8 cellular contexts compared by ENCODE assay signal in the genomic region with DNA sequence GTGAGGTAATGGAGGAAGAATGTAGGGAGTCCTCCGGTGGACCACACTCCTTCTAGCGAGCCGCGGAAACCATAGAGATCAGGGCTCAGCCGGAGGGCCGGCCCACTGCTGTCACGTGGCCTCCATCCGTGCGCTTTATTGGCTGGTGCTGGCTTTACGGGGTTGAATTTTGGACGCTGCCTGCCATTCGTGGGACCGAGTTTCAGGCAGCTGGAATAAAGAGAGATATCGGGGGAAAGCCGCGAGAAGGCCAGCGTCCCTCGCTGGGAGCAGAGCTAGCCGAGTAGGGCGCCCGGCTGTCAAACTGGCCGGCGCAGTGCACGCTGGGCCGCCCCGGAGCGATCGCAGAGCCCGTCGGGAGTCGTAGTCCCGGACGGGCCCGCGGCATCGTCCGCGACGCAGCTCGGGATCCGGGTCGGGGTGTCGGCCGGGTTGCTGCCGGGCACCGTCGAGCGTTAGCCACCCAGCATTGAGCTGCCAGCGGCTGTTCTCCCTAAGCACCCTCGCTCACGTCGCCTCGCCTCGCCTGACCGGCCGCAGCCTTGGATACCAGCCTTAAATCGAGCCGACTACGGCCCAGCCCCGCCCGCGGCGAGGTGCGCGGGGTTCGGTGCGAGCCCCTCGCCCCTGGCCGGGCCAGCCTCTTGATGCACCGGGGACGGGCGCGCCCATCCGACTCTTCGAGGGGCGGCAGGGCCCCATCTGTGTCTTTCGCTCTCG. TPM values are rescaled to one million over a fixed set of nuclear protein-coding genes. Genes with fewer than 3 reads are reported as not detected.
DNase-seq lines count a peak whose midpoint lies in the region; TF ChIP-seq lines count a peak whose summit lies in the region.
"Not testable (repeated sequence)": the region's sequence is repeated elsewhere in the genome, so short reads cannot be mapped to it uniquely, and the experiment has no call there.

A gene with protein sequence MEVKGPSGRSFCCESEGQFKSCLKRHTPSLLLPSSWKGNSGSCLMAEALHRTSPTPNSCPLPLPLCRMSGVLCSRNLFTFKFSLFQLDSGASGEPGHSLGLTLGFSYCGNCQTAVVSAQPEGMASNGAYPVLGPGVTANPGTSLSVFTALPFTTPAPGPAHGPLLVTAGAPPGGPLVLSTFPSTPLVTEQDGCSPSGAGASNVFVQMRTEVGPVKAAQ (N-terminal part only) (plus strand): TSS at position 244 of the 720 bp plus-strand sequence. CDS start 15,002 bp downstream, outside the sequence.

- not testable (repeated sequence) for H3K79me2 ChIP-seq in H9 (ENCODE audit: insufficient read depth, low read length)
- peaks cover 26% of the 10 kb centered on the region for H3K79me2 ChIP-seq in Karpas-422 (ENCODE audit: low read length)

- H3K9me3 Mint-ChIP-seq in H9; activated naive CD4-positive, alpha-beta T cell treated with anti-CD3 and anti-CD28 coated beads, Interleukin-2, amount 50 U/mL, for 24 hours; stimulated activated naive CD8-positive, alpha-beta T cell treated with anti-CD3 and anti-CD28 coated beads, Interleukin-15, Interleukin-2, amounts not matched to agents 100 ng/mL and 50 ng/mL, for 24 hours: not testable (repeated sequence)

- not testable (repeated sequence) for H3K23me2 ChIP-seq in H9 (ENCODE audit: insufficient read length, low read depth, low read length, poor library complexity, severe bottlenecking)

- H3K4me1 ChIP-seq in H9 (ENCODE audit: insufficient read depth, low read length); Karpas-422 (ENCODE audit: low read length); neutrophil (ENCODE audit: control insufficient read depth in 1 of 2, insufficient read depth in 1 of 2, low read depth in 1 of 2, low read length in 1 of 2): not testable (repeated sequence)

- not testable (repeated sequence) for H2BK120ac ChIP-seq in H9 (ENCODE audit: low read depth, low read length, poor library complexity, severe bottlenecking)

- not testable (repeated sequence) for TF ChIP-seq CTCF in H9 (conservative IDR thresholded peaks at IDR 0.05); neutrophil (IDR thresholded peaks at IDR 0.05)

- not testable (repeated sequence) for H3K18ac ChIP-seq in H9 (ENCODE audit: insufficient read length, low read depth, low read length)

- H2AFZ ChIP-seq in H9 (ENCODE audit: low read length); Karpas-422 (ENCODE audit: low read length): not testable (repeated sequence)

- H3K79me1 ChIP-seq in H9 (ENCODE audit: insufficient read depth, low read depth, low read length, poor library complexity, severe bottlenecking), result not testable (repeated sequence)

- H3K9me2 ChIP-seq in Karpas-422 (replicated peaks; ENCODE audit: insufficient read depth, low read length), result not testable (repeated sequence)

- not testable (repeated sequence) for H3K36me3 Mint-ChIP-seq in H9 (ENCODE audit: insufficient read depth in 1 of 3, low read depth in 3 of 3); activated naive CD4-positive, alpha-beta T cell treated with anti-CD3 and anti-CD28 coated beads, Interleukin-2, amount 50 U/mL, for 24 hours; stimulated activated naive CD8-positive, alpha-beta T cell treated with anti-CD3 and anti-CD28 coated beads, Interleukin-15, Interleukin-2, amounts not matched to agents 100 ng/mL and 50 ng/mL, for 24 hours (ENCODE audit: low read depth)

- not testable (repeated sequence) for H3K27me3 ChIP-seq in H9 (ENCODE audit: insufficient read depth, low read length); Karpas-422 (ENCODE audit: low read length); neutrophil

- H4K5ac ChIP-seq in H9 (ENCODE audit: insufficient read length, low read depth, low read length), result not testable (repeated sequence)

- H4K8ac ChIP-seq in H9 (replicated peaks; ENCODE audit: insufficient read length, low read depth, low read length), result not testable (repeated sequence)

- H3T11ph ChIP-seq in H9 (ENCODE audit: low read length), result not testable (repeated sequence)

- no CpG with 5 or more reads among the region's 78 CpGs for WGBS in H9 (ENCODE audit: extremely low coverage, insufficient read length, low lambda C conversion rate)

- not testable (repeated sequence) for H3K4ac ChIP-seq in H9 (ENCODE audit: low read depth, low read length)

- not testable (repeated sequence) for H4K91ac ChIP-seq in H9 (ENCODE audit: insufficient read length, low read depth, low read length)

- not testable (repeated sequence) for H2BK15ac ChIP-seq in H9 (ENCODE audit: low read depth, low read length)

- not testable (repeated sequence) for H2AK5ac ChIP-seq in H9 (ENCODE audit: insufficient read length, low read length)

- peak within 1 kb of the TSS; percentile 61 to 90 (median 88); a peak in 3 of 7 replicates for H3K27ac Mint-ChIP-seq in H9
- H3K27ac Mint-ChIP-seq in activated naive CD4-positive, alpha-beta T cell treated with anti-CD3 and anti-CD28 coated beads, Interleukin-2, amount 50 U/mL, for 24 hours, result peak within 1 kb of the TSS; percentile 81
- peak within 1 kb of the TSS; percentile 95 for H3K27ac Mint-ChIP-seq in stimulated activated naive CD8-positive, alpha-beta T cell treated with anti-CD3 and anti-CD28 coated beads, Interleukin-15, Interleukin-2, amounts not matched to agents 100 ng/mL and 50 ng/mL, for 24 hours

- not testable (repeated sequence) for H3K36me3 ChIP-seq in Karpas-422 (ENCODE audit: insufficient read depth, low read length); SK-N-MC (ENCODE audit: insufficient read depth, low read length); neutrophil

- H3K4me1 Mint-ChIP-seq in H9, result not testable (repeated sequence)
- peaks cover 37% of the 10 kb centered on the region for H3K4me1 Mint-ChIP-seq in activated naive CD4-positive, alpha-beta T cell treated with anti-CD3 and anti-CD28 coated beads, Interleukin-2, amount 50 U/mL, for 24 hours
- peaks cover 35% of the 10 kb centered on the region for H3K4me1 Mint-ChIP-seq in stimulated activated naive CD8-positive, alpha-beta T cell treated with anti-CD3 and anti-CD28 coated beads, Interleukin-15, Interleukin-2, amounts not matched to agents 100 ng/mL and 50 ng/mL, for 24 hours (ENCODE audit: low read depth)

- not testable (repeated sequence) for H3K27me3 Mint-ChIP-seq in H9 (ENCODE audit: low read depth); activated naive CD4-positive, alpha-beta T cell treated with anti-CD3 and anti-CD28 coated beads, Interleukin-2, amount 50 U/mL, for 24 hours; stimulated activated naive CD8-positive, alpha-beta T cell treated with anti-CD3 and anti-CD28 coated beads, Interleukin-15, Interleukin-2, amounts not matched to agents 100 ng/mL and 50 ng/mL, for 24 hours

- H3K4me3 ChIP-seq in Karpas-422 (ENCODE audit: low read length) (peak within 1 kb of the TSS; percentile 61; the same call in 1 of the 2 replicates), SK-N-MC (peak within 1 kb of the TSS; percentile 52), neutrophil (ENCODE audit: low read depth in 1 of 2, low read length in 1 of 2) (peak within 1 kb of the TSS; percentile 60 to 69)

- H3K4me3 Mint-ChIP-seq in H9, result peak within 1 kb of the TSS; percentile 86 to 92
- H3K4me3 Mint-ChIP-seq in activated naive CD4-positive, alpha-beta T cell treated with anti-CD3 and anti-CD28 coated beads, Interleukin-2, amount 50 U/mL, for 24 hours, result peak within 1 kb of the TSS; percentile 99
- H3K4me3 Mint-ChIP-seq in stimulated activated naive CD8-positive, alpha-beta T cell treated with anti-CD3 and anti-CD28 coated beads, Interleukin-15, Interleukin-2, amounts not matched to agents 100 ng/mL and 50 ng/mL, for 24 hours, result peak within 1 kb of the TSS; percentile 91

- H3K27ac ChIP-seq in H9 (ENCODE audit: insufficient read length, low read depth, low read length); Karpas-422 (ENCODE audit: low read length): not testable (repeated sequence)
- H3K27ac ChIP-seq in SK-N-MC, result 0 out of 2 replicates have a peak within 1 kb of the TSS, but pooled peaks have one; percentile 36
- peak within 1 kb of the TSS; percentile 83 for H3K27ac ChIP-seq in neutrophil

- not testable (repeated sequence) for H3K23ac ChIP-seq in H9 (ENCODE audit: insufficient read length, low read depth, low read length)

- H3K9me3 ChIP-seq in H9 (ENCODE audit: control insufficient read depth, low read depth, low read length); Karpas-422 (ENCODE audit: low read length); SK-N-MC (ENCODE audit: low read depth, low read length); neutrophil: not testable (repeated sequence)

- not testable (repeated sequence) for H3K14ac ChIP-seq in H9 (ENCODE audit: insufficient read depth, low read length)

- DNase-seq in G401 (ENCODE audit: low spot score), result peak; percentile 78
- peak; percentile 60 for DNase-seq in H9
- DNase-seq in Karpas-422, result peak; percentile 85
- DNase-seq in SK-N-MC (ENCODE audit: low read depth, low spot score), result peak; percentile 2
- DNase-seq in germinal center (ENCODE audit: low spot score), result peak; percentile 51

- not testable (repeated sequence) for H4K20me1 ChIP-seq in H9 (ENCODE audit: control insufficient read depth, insufficient read depth, insufficient read length); Karpas-422 (ENCODE audit: insufficient read depth, low read depth, low read length)

- H2BK12ac ChIP-seq in H9 (ENCODE audit: insufficient read length, low read depth, low read length), result not testable (repeated sequence)

- not testable (repeated sequence) for H3K9ac ChIP-seq in H9 (ENCODE audit: extremely low read depth, insufficient read length, low read length)
- peak within 1 kb of the TSS; percentile 72 for H3K9ac ChIP-seq in Karpas-422 (ENCODE audit: low read length)
- peak within 1 kb of the TSS; percentile 32 for H3K9ac ChIP-seq in SK-N-MC (ENCODE audit: insufficient read length)

- H2BK5ac ChIP-seq in H9 (ENCODE audit: insufficient read length, low read length), result not testable (repeated sequence)

- in situ Hi-C loops in G401 (cut with HindIII; ENCODE audit: low sequenced_read_pairs), result not testable (repeated sequence)

- not testable (repeated sequence) for H2BK20ac ChIP-seq in H9 (ENCODE audit: low read depth, low read length, poor library complexity, severe bottlenecking)

- H3K4me2 ChIP-seq in H9 (ENCODE audit: insufficient read depth, insufficient read length, low read length), result not testable (repeated sequence)
- H3K4me2 ChIP-seq in Karpas-422 (ENCODE audit: low read depth, low read length, poor library complexity, severe bottlenecking), result peak within 1 kb of the TSS; percentile 45

- H3K56ac ChIP-seq in H9 (ENCODE audit: insufficient read length, low read depth, low read length), result not testable (repeated sequence)

RNA-seq across cellular contexts. Expression of the gene that starts here (rescaled TPM):
- not detected in 2 replicates for total RNA-seq in G401 (2014; rRNA removed; shearing (Covaris generic))
- 0.11 TPM in 1 of 2 replicates, not detected in the other for total RNA-seq in H9 (2021)
- total RNA-seq in Karpas-422 (2014; rRNA removed; shearing (Covaris generic); ENCODE audit: low replicate concordance), result 0.19 and 0.43 TPM in 2 replicates

Comparison
In these comparisons a context has a peak if more than half of its experiments do, and no peak if none do; other contexts are left out.
1. Peak in DNase-seq in G401; RNA of the gene not detected or under 1 TPM.
2. Peak in DNase-seq in H9; RNA of the gene not detected or under 1 TPM.
3. Peak in DNase-seq, H3K4me3 ChIP-seq, H3K9ac ChIP-seq and H3K4me2 ChIP-seq in Karpas-422; RNA of the gene not detected or under 1 TPM.
4. DNase-seq: peak in every context shown above with its lines; median percentile 85 in Karpas-422; 78 in G401; 60 in H9; 51 in germinal center; 2 in SK-N-MC.